In the genomic region with DNA sequence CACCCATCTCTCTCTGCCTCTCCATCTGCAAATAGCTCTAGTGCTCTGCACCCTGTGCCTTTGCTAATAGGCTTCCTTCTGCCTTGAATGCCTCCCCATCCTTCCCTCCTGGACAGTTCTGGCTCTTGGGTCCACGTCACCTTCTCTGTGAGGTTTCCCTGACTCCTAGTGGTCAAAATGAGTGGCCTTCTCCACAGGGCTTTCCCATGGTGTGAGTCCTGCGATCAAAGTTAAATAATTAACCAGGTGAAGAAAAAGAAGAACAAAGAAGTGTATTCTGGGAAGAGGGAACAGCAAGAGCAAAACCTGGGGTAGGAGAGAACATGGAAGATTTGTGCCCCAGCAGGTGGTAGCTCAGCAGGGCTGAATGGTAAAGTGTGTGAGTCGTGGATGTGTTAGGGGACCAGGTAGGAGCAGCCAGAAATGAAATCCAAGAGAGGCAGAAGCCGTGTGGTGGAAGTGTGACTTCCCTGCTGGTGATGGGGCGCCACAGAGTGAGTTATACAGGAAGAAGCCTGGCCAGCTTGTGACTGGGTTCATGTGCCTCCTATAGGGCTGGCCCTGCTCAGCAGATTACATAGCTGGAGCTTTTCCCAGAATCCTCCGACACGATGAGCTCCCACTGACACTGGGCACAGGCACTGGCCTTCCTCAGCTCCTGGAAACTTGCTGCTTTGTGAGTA, we compare ENCODE assay signal across 9 cellular contexts.
DNase-seq lines count a peak whose midpoint lies in the region; ATAC-seq, FAIRE-seq and TF ChIP-seq lines count a peak whose summit lies in the region.
"Had no signal": no experiment of that assay in that cellular context is flagged by ENCODE, and none has a peak within 500 bp of the region (broad histone marks: within the 10 kb centered on the region; RNA-seq: fewer than 3 reads in every experiment).

No MANE protein-coding gene starts in this region.

- peaks cover 5% of the 10 kb centered on the region for H3K4me1 Mint-ChIP-seq in progenitor cell of endocrine pancreas (ENCODE audit: low read depth)

- DNase-seq in GM10266 (ENCODE audit: extremely low spot score) (no peak), RWPE1 (ENCODE audit: low spot score) (no peak), fibroblast of the aortic adventitia (ENCODE audit: low read depth) (peak; percentile 9), progenitor cell of endocrine pancreas (ENCODE audit: low spot score, unreplicated experiment) (no peak), GM19239 (ENCODE audit: insufficient read length, low spot score) (no peak)
- DNase-seq in activated T-cell treated with anti-CD3 and anti-CD28 coated beads, Interleukin-2, amount 50 U/mL, for 48 hours: no peak
- no peak for DNase-seq in stimulated activated CD8-positive, alpha-beta memory T cell treated with anti-CD3 and anti-CD28 coated beads, Interleukin-4, amount 100 ng/mL, for 48 hours
- DNase-seq: NK-92 treated with Interleukin-12 subunit alpha and Interleukin-12 subunit beta, amount 100 ng/mL, for 24 hours had no signal

- H3K4me3 Mint-ChIP-seq in progenitor cell of endocrine pancreas (ENCODE audit: low read depth): no peak overlapping the region

- no peak overlapping the region for H3K4me3 ChIP-seq in fibroblast of the aortic adventitia (ENCODE audit: low read depth, low read length)

- no peak for FAIRE-seq in GM19239 (lab: Jason Lieb, UNC)

- H3K27ac ChIP-seq in RWPE1: peak overlapping the region; percentile 95

- TF ChIP-seq CTCF in GM10266 (IDR thresholded peaks at IDR 0.05; ENCODE audit: control insufficient read depth, insufficient read depth, low read depth, missing control alignments): peak; percentile 20
- no peak for TF ChIP-seq CTCF in RWPE1 (conservative IDR thresholded peaks at IDR 0.05; ENCODE audit: low read depth)
- peak; percentile 20 for TF ChIP-seq CTCF in fibroblast of the aortic adventitia (IDR thresholded peaks at IDR 0.05; ENCODE audit: insufficient read depth, low read length)
- peak; percentile 47 for TF ChIP-seq CTCF in progenitor cell of endocrine pancreas (IDR thresholded peaks at IDR 0.05; ENCODE audit: unreplicated experiment)

- POLR2A ChIA-PET in RWPE1 (lab: Yijun Ruan, JAX; ENCODE audit: low non-redundant PET): interaction anchor here (0.5 kb wide), 1 partner anchor 94 kb away, joined by 3 read pairs; the partner anchor contains the start of gene LDAH

- no peak for ATAC-seq in GM21737 (IDR thresholded peaks at IDR 0.05; ENCODE audit: unreplicated experiment)

- no peaks in the 10 kb centered on the region for H3K9me3 Mint-ChIP-seq in progenitor cell of endocrine pancreas (ENCODE audit: low read depth)

- CTCF ChIA-PET in RWPE1 (lab: Yijun Ruan, JAX): interaction anchor here (0.6 to 0.9 kb wide), 2 partner anchors 46 to 135 kb away, joined by 3 to 4 read pairs; no protein-coding TSS in a partner anchor

- peaks cover 27% of the 10 kb centered on the region for H3K27me3 Mint-ChIP-seq in progenitor cell of endocrine pancreas

- H3K36me3 Mint-ChIP-seq in progenitor cell of endocrine pancreas (ENCODE audit: insufficient read depth): no peaks in the 10 kb centered on the region

- H3K27ac Mint-ChIP-seq in progenitor cell of endocrine pancreas: peak overlapping the region; percentile 14
